11 cellular contexts compared by ENCODE assay signal in genomic region chr10:132407243-132407746, GRCh38. TPM values are rescaled to one million over a fixed set of nuclear protein-coding genes. Genes with fewer than 3 reads are reported as not detected.
DNase-seq lines count a peak whose midpoint lies in the region; ATAC-seq and TF ChIP-seq lines count a peak whose summit lies in the region.
"Had no signal": no experiment of that assay in that cellular context is flagged by ENCODE, and none has a peak within 500 bp of the region (broad histone marks: within the 10 kb centered on the region; RNA-seq: fewer than 3 reads in every experiment).

No MANE protein-coding gene starts in this region.

- intact Hi-C loops in Right ventricle myocardium inferior (cut with DNase I) (no loop called here), cardiac septum (cut with DNase I) (no loop called here), esophagus squamous epithelium (cut with DNase I) (loop anchor here (5.0 kb wide), 1 partner anchor 40 kb away; no protein-coding TSS in a partner anchor), natural killer cell (cut with micrococcal nuclease) (no loop called here)

- no peaks in the 10 kb centered on the region for H3K9me3 ChIP-seq in esophagus squamous epithelium

- peak; percentile 56 for ATAC-seq in Right ventricle myocardium inferior
- ATAC-seq in natural killer cell, result no peak
- ATAC-seq: K562 had no signal

- H3K4me1 Mint-ChIP-seq in natural killer cell, result peaks cover 9 to 43% of the 10 kb centered on the region in 2 donors

- peak overlapping the region; percentile 88 to 95 (median 91) for H3K27ac ChIP-seq in esophagus squamous epithelium

- no peaks in the 10 kb centered on the region for H3K9me3 Mint-ChIP-seq in natural killer cell

- WGBS in esophagus squamous epithelium, 2 donors, result 63% methylated on average over 2 of the region's 12 CpGs; no CpG with 5 or more reads in 1 of the 2 donors

- no peak for TF ChIP-seq CTCF in esophagus squamous epithelium (IDR thresholded peaks at IDR 0.05)
- no peak for TF ChIP-seq CTCF in natural killer cell (IDR thresholded peaks at IDR 0.05)

- no peaks in the 10 kb centered on the region for H3K27me3 Mint-ChIP-seq in natural killer cell (ENCODE audit: low read depth in 2 of 2)

- H3K4me1 ChIP-seq in esophagus squamous epithelium, result peaks cover 52 to 96% (median 65%) of the 10 kb centered on the region in 3 donors

- no peak for TF ChIP-seq POLR2A in esophagus squamous epithelium (IDR thresholded peaks at IDR 0.05)

- H3K36me3 ChIP-seq in esophagus squamous epithelium, result peaks cover 18 to 31% (median 19%) of the 10 kb centered on the region in 3 donors

- peak; percentile 73 for DNase-seq in Right ventricle myocardium inferior (ENCODE audit: missing footprints)
- no peak for DNase-seq in cardiac septum (ENCODE audit: low spot score)
- DNase-seq in esophagus squamous epithelium (lab: John Stamatoyannopoulos, UW), result no peak
- DNase-seq in natural killer cell, result no peak
- no peak for DNase-seq in dedifferentiated amniotic fluid mesenchymal stem cell (ENCODE audit: extremely low spot score)
- DNase-seq in OCI-M1 (lab: John Stamatoyannopoulos, UW), result no peak
- DNase-seq in activated T-cell treated with anti-CD3 and anti-CD28 coated beads, Interleukin-2, amount 50 U/mL, for 48 hours, result no peak
- DNase-seq in DMS79 (lab: John Stamatoyannopoulos, UW), result no peak
- DNase-seq: activated CD4-positive, CD25-positive, alpha-beta regulatory T cell treated with anti-CD3 and anti-CD28 coated beads, Interleukin-2, amount 50 U/mL, for 72 hours; stimulated activated naive CD4-positive, alpha-beta T cell had no signal

- peak overlapping the region; percentile 84 for H3K4me3 Mint-ChIP-seq in natural killer cell

- peak overlapping the region; percentile 74 to 80 for H3K27ac Mint-ChIP-seq in natural killer cell

- no peaks in the 10 kb centered on the region for H3K36me3 Mint-ChIP-seq in natural killer cell

- H3K27me3 ChIP-seq in esophagus squamous epithelium, result no peaks in the 10 kb centered on the region

- peak overlapping the region in 3 of 4 donors; percentile 25 to 46 (median 34) for H3K4me3 ChIP-seq in esophagus squamous epithelium
- H3K4me3 ChIP-seq: K562 had no signal

RNA-seq across cellular contexts. Expression of gene PWWP2B, which starts 10.3 kb away (rescaled TPM):
- total RNA-seq in Right ventricle myocardium inferior, result 22.3 TPM
- total RNA-seq in cardiac septum, result 14.3 TPM
- 10 to 100 TPM; 14.9 to 27.3 (median 16.7) TPM for total RNA-seq in esophagus squamous epithelium
- 10 to 100 TPM; 23.7 to 29.5 (median 24.4) TPM for total RNA-seq in natural killer cell
